ENCODE assay signal across 17 cellular contexts in the genomic region with DNA sequence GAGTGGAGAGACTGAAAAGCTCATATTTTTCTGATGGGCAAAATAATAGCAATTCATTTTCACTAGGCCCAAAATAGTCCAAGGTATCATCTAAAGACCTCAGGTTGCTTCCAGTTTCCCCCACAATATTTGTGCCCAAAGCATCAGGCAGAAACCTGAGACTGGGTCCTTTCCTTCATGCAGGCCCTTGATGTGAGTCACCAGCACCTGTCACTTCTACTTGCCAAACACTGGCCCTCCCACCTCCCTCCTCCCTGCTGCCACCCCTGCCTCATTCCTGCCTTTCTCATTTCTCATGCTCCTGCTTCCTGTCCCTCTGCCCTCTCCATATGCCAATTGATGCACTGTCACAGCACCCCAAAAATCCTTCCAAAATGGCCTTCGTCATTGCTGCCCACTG.
DNase-seq lines count a peak whose midpoint lies in the region; ATAC-seq lines count a peak whose summit lies in the region.
"Had no signal": no experiment of that assay in that cellular context is flagged by ENCODE, and none has a peak within 500 bp of the region (broad histone marks: within the 10 kb centered on the region; RNA-seq: fewer than 3 reads in every experiment).

No MANE protein-coding gene starts in this region.

- no peak for ATAC-seq in GM19467 (IDR thresholded peaks at IDR 0.05; ENCODE audit: unreplicated experiment)
- ATAC-seq: K562 had no signal

- DNase-seq in NCI-H82 (lab: John Stamatoyannopoulos, UW), result peak; percentile 17
- DNase-seq in NCI-H82 treated with DMSO at 0.1 percent for 48 hours (lab: John Stamatoyannopoulos, UW; ENCODE audit: unreplicated experiment), result no peak
- peak; percentile 86 for DNase-seq in NCI-H2171 (lab: John Stamatoyannopoulos, UW)
- DNase-seq in cerebellar nuclear complex (lab: John Stamatoyannopoulos, UW), result peak; percentile 36 to 49
- DNase-seq in renal cortical epithelial cell (ENCODE audit: low read depth), result peak; percentile 12
- no peak for DNase-seq in HuH-7 (ENCODE audit: low spot score)
- no peak for DNase-seq in NCI-H1048 (lab: John Stamatoyannopoulos, UW)
- DNase-seq: activated CD4-positive, alpha-beta T cell treated with anti-CD3 and anti-CD28 coated beads, Interleukin-2, amount 10 ng/mL, durations not matched to agents 7 days and 5 days; activated naive CD4-positive, alpha-beta T cell treated with anti-CD3 and anti-CD28 coated beads, Interleukin-2, amount 50 U/mL, for 16 hours; activated T-cell treated with anti-CD3 and anti-CD28 coated beads, Interleukin-2, amount 50 U/mL, for 24 hours; cortex of kidney; naive B cell; NCI-H510A treated with DMSO at 0.1 percent for 48 hours; stimulated activated CD4-positive, alpha-beta T cell treated with anti-CD3 and anti-CD28 coated beads, Interleukin-4, amount 100 ng/mL, for 24 hours; stimulated activated CD8-positive, alpha-beta memory T cell treated with anti-CD3 and anti-CD28 coated beads, Interleukin-4, amount 100 ng/mL, for 48 hours had no signal

Comparison
In these comparisons a context has a peak if more than half of its experiments do, and no peak if none do; other contexts are left out.
1. DNase-seq: peak in NCI-H82 (single experiment), NCI-H2171 (single experiment), cerebellar nuclear complex (2 of 2) and renal cortical epithelial cell (single experiment); none in NCI-H82 treated with DMSO at 0.1 percent for 48 hours (single experiment), HuH-7 (single experiment) and NCI-H1048 (single experiment).